ENCODE assay signal across 8 cellular contexts in genomic region chr13:76879211-76879875, GRCh38. TPM values are rescaled to one million over a fixed set of nuclear protein-coding genes. Genes with fewer than 3 reads are reported as not detected.
DNase-seq lines count a peak whose midpoint lies in the region; ATAC-seq, FAIRE-seq and TF ChIP-seq lines count a peak whose summit lies in the region.

No MANE protein-coding gene starts in this region.

- H3K9me3 Mint-ChIP-seq in astrocyte (ENCODE audit: unreplicated experiment) = peaks cover 3% of the 10 kb centered on the region

- CTCF ChIA-PET in HepG2 (lab: Yijun Ruan, JAX; ENCODE audit: low intra/inter-chr PET ratio, low total read pairs) = no interaction called here

- intact Hi-C loops in HepG2 (cut with micrococcal nuclease; ENCODE audit: unreplicated experiment) = no loop called here

- ATAC-seq in GM18909 (IDR thresholded peaks at IDR 0.05; ENCODE audit: poor library complexity, unreplicated experiment) (peak; percentile 98), HG03103 (IDR thresholded peaks at IDR 0.05; ENCODE audit: low read depth, unreplicated experiment) (peak; percentile 90), HepG2 (no peak)

- H3K36me3 ChIP-seq in astrocyte (ENCODE audit: insufficient read depth, low read length) = no peaks in the 10 kb centered on the region
- no peaks in the 10 kb centered on the region for H3K36me3 ChIP-seq in HepG2 (replicated peaks in 1 of 2; ENCODE audit: control insufficient read depth in 1 of 2, insufficient read depth in 2 of 2, low read length in 2 of 2)

- H3K27me3 ChIP-seq in astrocyte (ENCODE audit: insufficient read depth, low read length) (no peaks in the 10 kb centered on the region), HepG2 (ENCODE audit: control insufficient read depth in 1 of 2, insufficient read depth in 2 of 2, low read length in 2 of 2) (peaks cover 0 to 22% of the 10 kb centered on the region in 2 experiments; a peak in 3 of 5 replicates)

- no TSS peak for BruUV-seq in HepG2 (replicated peaks; lab: Mats Ljungman, UMichigan)

- no peaks in the 10 kb centered on the region for H4K20me1 ChIP-seq in astrocyte (ENCODE audit: insufficient read depth, low read length)
- no peaks in the 10 kb centered on the region for H4K20me1 ChIP-seq in HepG2 (ENCODE audit: insufficient read depth, low read length)

- no peak for TF ChIP-seq CTCF in astrocyte (IDR thresholded peaks at IDR 0.05; ENCODE audit: insufficient read depth, low read depth, low read length)
- no peak for TF ChIP-seq CTCF in HepG2 (CRISPR knock-in tag; IDR thresholded peaks at IDR 0.05)

- H3K36me3 Mint-ChIP-seq in astrocyte (ENCODE audit: low read depth, unreplicated experiment) = no peaks in the 10 kb centered on the region

- TF ChIP-seq EP300 in HepG2 (IDR thresholded peaks at IDR 0.05; ENCODE audit: low read depth in 2 of 2, low read length in 2 of 2) (no peak), HepG2 (CRISPR knock-in tag; IDR thresholded peaks at IDR 0.05; ENCODE audit: borderline replicate concordance) (no peak)

- no peak overlapping the region for H2AFZ ChIP-seq in astrocyte (ENCODE audit: low read depth, low read length)
- no peak overlapping the region for H2AFZ ChIP-seq in HepG2 (ENCODE audit: low read length)

- H3K9ac ChIP-seq in astrocyte (ENCODE audit: low read length) (no peak overlapping the region), HepG2 (ENCODE audit: insufficient read depth, low read depth, low read length) (no peak overlapping the region)

- H3K4me1 ChIP-seq in astrocyte (ENCODE audit: insufficient read depth, low read length) (peaks cover 8% of the 10 kb centered on the region), HepG2 (ENCODE audit: insufficient read depth, low read length) (no peaks in the 10 kb centered on the region)

- no peak for TF ChIP-seq POLR2A in HepG2 (IDR thresholded peaks at IDR 0.05; ENCODE audit: insufficient read depth in 1 of 2, low read depth in 2 of 2, low read length in 2 of 2)

- peak; percentile 28 for DNase-seq in T follicular helper cell (ENCODE audit: low read depth)
- peak; percentile 64 for DNase-seq in astrocyte (ENCODE audit: low read depth)
- no peak for DNase-seq in HepG2 (ENCODE audit: low spot score)
- peak; percentile 33 for DNase-seq in stimulated activated CD8-positive, alpha-beta memory T cell treated with anti-CD3 and anti-CD28 coated beads, Interleukin-15, amount 100 ng/mL, for 1 hour (ENCODE audit: low read depth)
- no peak for DNase-seq in DMS153 (lab: John Stamatoyannopoulos, UW)
- no peak for DNase-seq in HTR-8/SVneo (ENCODE audit: insufficient read length, low spot score)

- H3K27ac Mint-ChIP-seq in astrocyte (ENCODE audit: unreplicated experiment) = no peak overlapping the region

- H3K4me3 ChIP-seq in astrocyte (ENCODE audit: insufficient read depth, low read depth, low read length) (no peak overlapping the region), HepG2 (replicated peaks in 1 of 3; ENCODE audit: insufficient read depth in 1 of 3, low read depth in 2 of 3, low read length in 3 of 3) (no peak overlapping the region)

- H3K27me3 Mint-ChIP-seq in astrocyte (ENCODE audit: low read depth, unreplicated experiment) = peaks cover 7% of the 10 kb centered on the region

- WGBS in HepG2 (ENCODE audit: low lambda C conversion rate) = 8% methylated on average over 8 of the region's 8 CpGs

- H3K9me3 ChIP-seq in astrocyte (ENCODE audit: insufficient read depth, low read depth, low read length) = no peaks in the 10 kb centered on the region
- H3K9me3 ChIP-seq in HepG2 (ENCODE audit: low read length) = no peaks in the 10 kb centered on the region

- in situ Hi-C loops in HepG2 (cut with HindIII; ENCODE audit: extremely low pct_ligation_motif_present, low pct_unique_long_range_greater_than_20kb) = no loop called here

- peak; percentile 90 for FAIRE-seq in astrocyte (lab: Jason Lieb, UNC)
- FAIRE-seq in HepG2 (lab: Jason Lieb, UNC) = no peak
- FAIRE-seq in HTR-8/SVneo (lab: Jason Lieb, UNC) = no peak

- H3K4me2 ChIP-seq in astrocyte (ENCODE audit: low read length) (peak overlapping the region; percentile 68), HepG2 (ENCODE audit: low read depth, low read length) (no peak overlapping the region)

- H3K4me3 Mint-ChIP-seq in astrocyte (ENCODE audit: unreplicated experiment) = no peak overlapping the region

- no peaks in the 10 kb centered on the region for H3K79me2 ChIP-seq in astrocyte (ENCODE audit: insufficient read depth, low read length)
- no peaks in the 10 kb centered on the region for H3K79me2 ChIP-seq in HepG2 (ENCODE audit: insufficient read depth, low read length)

- H3K27ac ChIP-seq in astrocyte (ENCODE audit: low read depth, low read length) (no peak overlapping the region), HepG2 (ENCODE audit: extremely low read length, insufficient read depth, low read length) (no peak overlapping the region)

- H3K4me1 Mint-ChIP-seq in astrocyte (ENCODE audit: low read depth, unreplicated experiment) = peaks cover 7% of the 10 kb centered on the region

- POLR2A ChIA-PET in HepG2 (lab: Yijun Ruan, JAX) = no interaction called here

- TF ChIP-seq RAD21 in HepG2 (CRISPR knock-in tag; IDR thresholded peaks at IDR 0.05) = no peak

TF ChIP-seq in HepG2, 621 proteins besides CTCF, POLR2A, EP300 and RAD21 (continues in another document):
- TF ChIP-seq ZNF142 (CRISPR knock-in tag; IDR thresholded peaks at IDR 0.05) (no peak), ZNF773 (CRISPR knock-in tag; IDR thresholded peaks at IDR 0.05; ENCODE audit: borderline replicate concordance) (no peak), ZNF878 (CRISPR knock-in tag; IDR thresholded peaks at IDR 0.05) (no peak), GABPA (IDR thresholded peaks at IDR 0.05; ENCODE audit: low read depth, low read length) (no peak), GABPA (CRISPR knock-in tag; IDR thresholded peaks at IDR 0.05; ENCODE audit: low read depth) (0 out of 2 replicates have a peak, but pooled peaks have one; percentile 18), MAZ (IDR thresholded peaks at IDR 0.05; ENCODE audit: borderline replicate concordance, low read depth, low read length) (no peak), MAZ (CRISPR knock-in tag; IDR thresholded peaks at IDR 0.05; ENCODE audit: low read depth) (no peak)

RNA-seq across cellular contexts. Expression of gene KCTD12, which starts 6.9 kb away (rescaled TPM):
- total RNA-seq in astrocyte = 13.0 and 13.7 TPM in 2 replicates
- total RNA-seq in HepG2 (2016; rRNA removed; fragmentation: Illumina TruSeq; extraction: Trizol) = not detected in 2 replicates
- not detected in 2 replicates for total RNA-seq in HepG2 (2016; cell fraction: cytosol; rRNA removed; fragmentation: Illumina TruSeq; extraction: Trizol; ENCODE audit: low read depth)
- not detected in 2 replicates for total RNA-seq in HepG2 (2016; cell fraction: insoluble cytoplasmic fraction; rRNA removed; fragmentation: Illumina TruSeq; extraction: Trizol)
- total RNA-seq in HepG2 (2016; cell fraction: membrane; rRNA removed; fragmentation: Illumina TruSeq; extraction: Trizol) = not detected in 2 replicates
- not detected in 2 replicates for total RNA-seq in HepG2 (2016; cell fraction: nucleus; rRNA removed; fragmentation: Illumina TruSeq; extraction: Trizol)
- polyA plus RNA-seq in HepG2 (2011; rRNA removed) = not detected in 2 replicates
- 0.01 TPM in 1 of 2 replicates, not detected in the other for polyA plus RNA-seq in HepG2 (2011; cell fraction: cytosol; rRNA removed)
- 0.02 TPM in 1 of 2 replicates, not detected in the other for polyA plus RNA-seq in HepG2 (2011; cell fraction: nucleus; rRNA removed)
- polyA plus RNA-seq in HepG2 (2012) = not detected in 2 replicates
- not detected in 2 replicates for polyA plus RNA-seq in HepG2 (2016; cell fraction: cytosol; fragmentation: Illumina TruSeq; extraction: Trizol; ENCODE audit: low read depth)
- not detected in 2 replicates for polyA plus RNA-seq in HepG2 (2016; cell fraction: insoluble cytoplasmic fraction; fragmentation: Illumina TruSeq; extraction: Trizol; ENCODE audit: low read depth)
- not detected in 2 replicates for polyA plus RNA-seq in HepG2 (2016; cell fraction: membrane; fragmentation: Illumina TruSeq; extraction: Trizol; ENCODE audit: low read depth)
- polyA plus RNA-seq in HepG2 (2016; cell fraction: nucleus; fragmentation: Illumina TruSeq; extraction: Trizol; ENCODE audit: insufficient read depth, low read depth) = not detected in 2 replicates
- polyA minus RNA-seq in HepG2 (2011; rRNA and poly(A)+ RNA removed; ENCODE audit: low replicate concordance) = not detected in 2 replicates
- not detected in 2 replicates for polyA minus RNA-seq in HepG2 (2011; cell fraction: cytosol; rRNA and poly(A)+ RNA removed)
- polyA minus RNA-seq in HepG2 (2011; cell fraction: nucleus; rRNA and poly(A)+ RNA removed) = not detected in 2 replicates

Comparison
In these comparisons a context has a peak if more than half of its experiments do, and no peak if none do; other contexts are left out.
1. DNase-seq: peak in T follicular helper cell (single experiment), astrocyte (single experiment) and stimulated activated CD8-positive, alpha-beta memory T cell treated with anti-CD3 and anti-CD28 coated beads, Interleukin-15, amount 100 ng/mL, for 1 hour (single experiment); none in HepG2 (single experiment), DMS153 (single experiment) and HTR-8/SVneo (single experiment).
2. RNA of gene KCTD12, which starts 6.9 kb away (total RNA-seq): 13.0 to 13.7 TPM in astrocyte; not detected in HepG2; every median in the first group is over 10 times any median in the second.